In the genomic region with DNA sequence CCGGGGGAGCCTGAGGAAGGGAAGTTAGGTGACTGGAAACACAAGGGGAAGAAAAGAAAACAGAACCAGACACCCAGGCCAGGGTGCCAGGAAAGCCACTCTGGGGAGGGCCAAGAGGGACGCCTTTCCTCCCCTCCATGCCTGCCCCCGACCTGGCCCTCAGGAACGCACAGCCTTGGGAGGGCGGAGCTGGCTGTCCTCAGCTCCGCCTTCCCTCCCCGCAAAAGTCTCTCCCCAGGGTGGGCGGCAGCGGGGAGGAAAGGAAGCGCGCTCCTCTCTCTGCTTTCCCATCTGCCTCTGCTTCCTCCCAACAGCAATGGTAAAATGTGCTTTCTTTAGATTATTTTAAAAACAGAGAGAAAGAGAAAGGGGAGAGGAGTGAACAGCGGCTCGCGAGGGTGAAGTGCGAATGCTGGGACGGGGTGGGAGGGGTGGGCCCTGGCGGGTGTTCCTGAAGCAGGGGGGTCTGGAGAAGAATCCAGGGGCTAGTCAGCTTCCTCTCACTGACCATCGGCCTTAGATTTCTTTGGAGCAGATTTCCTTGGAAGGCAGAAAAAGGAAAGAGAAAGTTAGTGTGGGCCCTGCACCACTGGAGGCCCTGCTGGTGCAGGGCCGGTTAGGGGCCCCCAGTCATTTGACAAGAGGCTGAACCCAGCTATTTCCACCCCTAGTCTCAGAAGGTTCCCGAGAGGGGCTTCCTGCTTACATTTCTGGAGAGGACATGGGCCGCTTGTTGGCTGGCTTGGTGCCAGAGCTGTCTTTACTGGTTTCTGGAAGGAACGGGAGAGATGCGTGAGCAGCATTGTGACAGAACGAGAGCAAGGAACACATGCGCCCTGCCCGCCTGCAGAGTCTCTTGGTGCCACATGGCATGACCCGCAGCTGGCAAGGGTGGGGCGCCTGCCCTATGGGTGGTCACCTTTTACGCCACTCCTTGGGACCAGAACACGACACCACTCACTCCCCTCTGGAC, we compare ENCODE assay signal across 11 cellular contexts. TPM values are rescaled to one million over a fixed set of nuclear protein-coding genes. Genes with fewer than 3 reads are reported as not detected.
DNase-seq lines count a peak whose midpoint lies in the region; ATAC-seq and TF ChIP-seq lines count a peak whose summit lies in the region.
"Had no signal": no experiment of that assay in that cellular context is flagged by ENCODE, and none has a peak within 500 bp of the region (broad histone marks: within the 10 kb centered on the region; RNA-seq: fewer than 3 reads in every experiment).

No MANE protein-coding gene starts in this region.

- H3K27me3 ChIP-seq in right atrium auricular region (no peaks in the 10 kb centered on the region), vagina (no peaks in the 10 kb centered on the region)

- no peak for TF ChIP-seq POLR2A in vagina (IDR thresholded peaks at IDR 0.05)

- H3K36me3 ChIP-seq in right atrium auricular region (peaks cover 49% of the 10 kb centered on the region), vagina (peaks cover 0 to 36% of the 10 kb centered on the region in 2 donors)

- intact Hi-C loops in left ventricle myocardium superior (cut with micrococcal nuclease), result no loop called here
- intact Hi-C loops in vagina (cut with DNase I), result loop anchor here (2.0 kb wide), 1 partner anchor 186 kb away; no protein-coding TSS in a partner anchor
- intact Hi-C loops in MCF 10A (cut with micrococcal nuclease), result no loop called here

- no peak overlapping the region for H3K4me3 ChIP-seq in right atrium auricular region
- H3K4me3 ChIP-seq in vagina, result no peak overlapping the region

- peaks cover 3 to 33% (median 24%) of the 10 kb centered on the region in 4 donors for H3K4me1 Mint-ChIP-seq in naive thymus-derived CD8-positive, alpha-beta T cell
- H3K4me1 Mint-ChIP-seq in MCF 10A (ENCODE audit: insufficient read depth, unreplicated experiment), result no peaks in the 10 kb centered on the region

- CTCF ChIA-PET in MCF 10A (lab: Yijun Ruan, JAX), result interaction anchor here (0.7 to 5.6 kb wide), 11 partner anchors 13 to 1822 kb away, joined by 3 to 51 read pairs (median 4); a partner anchor contains a TSS

- H3K27me3 Mint-ChIP-seq in naive thymus-derived CD8-positive, alpha-beta T cell, result no peaks in the 10 kb centered on the region
- no peaks in the 10 kb centered on the region for H3K27me3 Mint-ChIP-seq in MCF 10A (ENCODE audit: insufficient read depth, unreplicated experiment)

- TF ChIP-seq CTCF in right atrium auricular region (IDR thresholded peaks at IDR 0.05) (no peak), vagina (IDR thresholded peaks at IDR 0.05) (no peak), MCF 10A (IDR thresholded peaks at IDR 0.05; ENCODE audit: unreplicated experiment) (no peak)

- H3K36me3 Mint-ChIP-seq in naive thymus-derived CD8-positive, alpha-beta T cell, result peaks cover 0 to 35% (median 2%) of the 10 kb centered on the region in 3 donors
- H3K36me3 Mint-ChIP-seq in MCF 10A (ENCODE audit: insufficient read depth, unreplicated experiment), result peaks cover 61% of the 10 kb centered on the region

- POLR2A ChIA-PET in naive thymus-derived CD8-positive, alpha-beta T cell (lab: Charles Lee), result interaction anchor here (0.6 to 16.5 kb wide), 8 partner anchors 9 to 194 kb away, joined by 3 to 388 read pairs (median 4); a partner anchor contains a TSS
- POLR2A ChIA-PET in MCF 10A (lab: Yijun Ruan, JAX), result interaction anchor here (0.6 to 1.4 kb wide), 2 partner anchors 155 to 160 kb away, joined by 3 to 4 read pairs; a partner anchor contains a TSS

- H3K9me3 ChIP-seq in right atrium auricular region (no peaks in the 10 kb centered on the region), vagina (no peaks in the 10 kb centered on the region)

- H3K9me3 Mint-ChIP-seq in naive thymus-derived CD8-positive, alpha-beta T cell, result no peaks in the 10 kb centered on the region
- no peaks in the 10 kb centered on the region for H3K9me3 Mint-ChIP-seq in MCF 10A (ENCODE audit: unreplicated experiment)

- BruUV-seq in MCF 10A (replicated peaks; lab: Mats Ljungman, UMichigan), result no TSS peak

- peak overlapping the region in 1 of 2 donors; percentile 35 for H3K27ac ChIP-seq in right atrium auricular region
- H3K27ac ChIP-seq in caudate nucleus (ENCODE audit: low read depth, low read length), result peak overlapping the region; percentile 70
- H3K27ac ChIP-seq in vagina, result peak overlapping the region; percentile 28

- peak overlapping the region in 5 of 10 donors; percentile 9 to 65 (median 45) for H3K4me3 Mint-ChIP-seq in naive thymus-derived CD8-positive, alpha-beta T cell
- H3K4me3 Mint-ChIP-seq in MCF 10A (ENCODE audit: unreplicated experiment), result no peak overlapping the region

- H3K4me1 ChIP-seq in right atrium auricular region (peaks cover 0 to 11% of the 10 kb centered on the region in 2 donors), vagina (no peaks in the 10 kb centered on the region)

- ATAC-seq in left ventricle myocardium superior, result peak; percentile 6
- ATAC-seq in naive thymus-derived CD8-positive, alpha-beta T cell, result peak in 1 of 2 donors; percentile 21

- DNase-seq in left ventricle myocardium superior, result no peak
- DNase-seq in right atrium auricular region (ENCODE audit: low spot score), result no peak
- DNase-seq in caudate nucleus (lab: John Stamatoyannopoulos, UW), result peak in 18 of 61 donors; percentile 1 to 44 (median 16)
- no peak for DNase-seq in naive thymus-derived CD8-positive, alpha-beta T cell
- no peak for DNase-seq in vagina (ENCODE audit: extremely low spot score in 2 of 2)
- DNase-seq in LoVo (ENCODE audit: low spot score), result no peak
- DNase-seq in DMS53 (lab: John Stamatoyannopoulos, UW), result no peak
- DNase-seq in MCF 10A (ENCODE audit: unreplicated experiment), result no peak
- DNase-seq: effector CD8-positive, alpha-beta T cell; NCI-H2081; stimulated activated CD4-positive, alpha-beta T cell treated with anti-CD3 and anti-CD28 coated beads, Interleukin-1b, Interleukin-23, amount 100 ng/mL, for 48 hours had no signal

- peak overlapping the region; percentile 8 to 85 (median 76) for H3K27ac Mint-ChIP-seq in naive thymus-derived CD8-positive, alpha-beta T cell
- no peak overlapping the region for H3K27ac Mint-ChIP-seq in MCF 10A (ENCODE audit: low read depth, unreplicated experiment)

RNA-seq across cellular contexts. Expression of a gene that starts 4.7 kb away (rescaled TPM):
- 8.9 TPM for total RNA-seq in left ventricle myocardium superior
- total RNA-seq in right atrium auricular region, result 10 to 100 TPM in 1 of 2 donors, 1 to 10 TPM in 1; 6.2 to 10.6 TPM
- total RNA-seq in naive thymus-derived CD8-positive, alpha-beta T cell, result 10 to 100 TPM; 17.8 to 18.2 TPM
- polyA plus RNA-seq in naive thymus-derived CD8-positive, alpha-beta T cell, result under 1 TPM; 0.49 to 0.96 (median 0.73) TPM
- 4.2 TPM for total RNA-seq in vagina
- 0.23 TPM in 1 of 2 replicates, not detected in the other for total RNA-seq in MCF 10A (2022)

RNA-seq across cellular contexts. Expression of a gene that starts 14.3 kb away (rescaled TPM):
- total RNA-seq in left ventricle myocardium superior (72.2 TPM), right atrium auricular region (10 to 100 TPM; 66.5 to 70.2 TPM), vagina (66.8 TPM), MCF 10A (2022) (166 and 196 TPM in 2 replicates)
- 10 to 100 TPM; 72.1 to 80.8 TPM for total RNA-seq in naive thymus-derived CD8-positive, alpha-beta T cell
- polyA plus RNA-seq in naive thymus-derived CD8-positive, alpha-beta T cell, result 10 to 100 TPM; 66.8 to 73.3 (median 71.3) TPM

RNA-seq across cellular contexts. Expression of a gene that starts 22.5 kb away (rescaled TPM):
- 27.0 TPM for total RNA-seq in left ventricle myocardium superior
- 10 to 100 TPM; 40.8 to 54.7 TPM for total RNA-seq in right atrium auricular region
- total RNA-seq in naive thymus-derived CD8-positive, alpha-beta T cell, result 10 to 100 TPM; 62.4 to 64.9 TPM
- 10 to 100 TPM in 1 of 3 donors, 1 to 10 TPM in 2; 3.3 to 11.9 (median 7.9) TPM for polyA plus RNA-seq in naive thymus-derived CD8-positive, alpha-beta T cell
- 38.8 TPM for total RNA-seq in vagina
- total RNA-seq in MCF 10A (2022), result 40.3 and 44.5 TPM in 2 replicates

RNA-seq across cellular contexts. Expression of a gene that starts 23.1 kb away (rescaled TPM):
- total RNA-seq in left ventricle myocardium superior, result 10.0 TPM
- total RNA-seq in right atrium auricular region, result 1 to 10 TPM; 7.6 to 8.9 TPM
- 100 to 1,000 TPM; 324 to 353 TPM for total RNA-seq in naive thymus-derived CD8-positive, alpha-beta T cell
- 100 to 1,000 TPM in 1 of 3 donors, 10 to 100 TPM in 2; 58.9 to 112 (median 96.6) TPM for polyA plus RNA-seq in naive thymus-derived CD8-positive, alpha-beta T cell
- total RNA-seq in vagina, result 36.6 TPM
- total RNA-seq in MCF 10A (2022), result 2.3 and 2.6 TPM in 2 replicates

RNA-seq across cellular contexts. Expression of a gene that starts 23.4 kb away (rescaled TPM):
- total RNA-seq in left ventricle myocardium superior, result 6.0 TPM
- total RNA-seq in right atrium auricular region, result 1 to 10 TPM; 4.7 to 6.4 TPM
- 10 to 100 TPM in 1 of 2 experiments, 1 to 10 TPM in 1; 9.3 to 11.2 TPM for total RNA-seq in naive thymus-derived CD8-positive, alpha-beta T cell
- polyA plus RNA-seq in naive thymus-derived CD8-positive, alpha-beta T cell, result 10 to 100 TPM in 1 of 3 donors, 1 to 10 TPM in 2; 3.1 to 13.6 (median 8.9) TPM
- 8.6 TPM for total RNA-seq in vagina
- 9.3 and 10.9 TPM in 2 replicates for total RNA-seq in MCF 10A (2022)
